8 cellular contexts compared by ENCODE assay signal in the genomic region with DNA sequence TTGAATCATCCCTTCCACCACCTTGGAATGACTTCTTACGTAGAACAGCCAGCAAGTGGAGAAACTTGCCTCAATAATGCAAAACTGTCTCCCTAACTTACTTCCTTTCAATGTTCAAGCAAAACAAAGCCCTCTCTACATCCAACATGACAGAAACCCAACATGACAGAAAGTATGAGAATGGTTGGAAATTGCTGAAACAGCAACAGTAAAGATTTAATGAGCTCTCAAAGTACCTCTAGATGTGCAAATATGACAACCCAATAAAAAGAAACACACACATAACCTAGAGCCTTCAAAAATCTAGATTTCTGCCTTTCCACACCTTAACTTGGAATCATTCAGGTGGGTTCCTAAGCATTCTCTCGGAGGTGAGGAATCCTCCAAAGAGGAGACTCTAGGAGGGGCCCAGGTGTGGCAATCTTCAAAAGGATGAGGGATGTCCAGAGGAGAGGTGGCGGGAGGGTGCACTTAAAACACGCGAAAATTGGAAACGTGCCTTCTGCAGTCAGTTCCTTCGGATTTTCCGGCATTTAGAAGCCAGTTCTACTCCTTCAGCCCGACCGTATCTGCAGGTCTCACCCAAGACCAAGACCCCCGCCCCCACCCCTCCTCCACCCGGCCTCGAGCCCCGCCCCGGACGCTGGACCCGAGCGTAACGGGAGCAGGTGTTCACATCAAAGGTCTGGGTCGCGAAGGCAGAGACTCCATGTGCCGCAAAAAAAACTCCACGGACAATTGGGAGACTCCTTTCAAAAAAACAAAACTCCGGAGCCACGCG. TPM values are rescaled to one million over a fixed set of nuclear protein-coding genes. Genes with fewer than 3 reads are reported as not detected.
A peak's percentile ranks its signal among the peaks of the same experiment; 100 is the strongest.
DNase-seq lines count a peak whose midpoint lies in the region; ATAC-seq and TF ChIP-seq lines count a peak whose summit lies in the region.

No MANE protein-coding gene starts in this region.

- TF ChIP-seq CTCF in C4-2B (conservative IDR thresholded peaks at IDR 0.05) (no peak), epithelial cell of proximal tubule (conservative IDR thresholded peaks at IDR 0.05; ENCODE audit: low read depth, low read length) (no peak), psoas muscle (IDR thresholded peaks at IDR 0.05) (no peak)

- no peaks in the 10 kb centered on the region for H3K27me3 ChIP-seq in psoas muscle (ENCODE audit: insufficient read depth in 3 of 3, low read length in 2 of 3)

- H3K4me3 ChIP-seq in epithelial cell of proximal tubule (ENCODE audit: low read depth, low read length) (peak overlapping the region; percentile 91), psoas muscle (peak overlapping the region; percentile 95)

- peaks cover 29% of the 10 kb centered on the region for H3K4me1 ChIP-seq in psoas muscle

- 5 to 8% (median 6%) methylated on average over 26 of the region's 26 CpGs for WGBS in psoas muscle, 3 donors

- H3K36me3 ChIP-seq in psoas muscle (ENCODE audit: insufficient read depth in 1 of 2, low read depth in 1 of 2), result no peaks in the 10 kb centered on the region

- H3K27ac ChIP-seq in C4-2B (peak overlapping the region; percentile 79), psoas muscle (peak overlapping the region; percentile 99)

- ATAC-seq in GM21529 (IDR thresholded peaks at IDR 0.05; ENCODE audit: unreplicated experiment) (peak; percentile 4), psoas muscle (peak in 2 of 4 donors; percentile 3), HG03439 (IDR thresholded peaks at IDR 0.05; ENCODE audit: unreplicated experiment) (no peak)

- no peaks in the 10 kb centered on the region for H3K9me3 ChIP-seq in psoas muscle

- intact Hi-C loops in psoas muscle (cut with DNase I), result loop anchor here in 1 of 2 donors (5.0 kb wide), 2 partner anchors 67 to 197 kb away; partner anchors contain the start of genes ALDH9A1 and UCK2
- intact Hi-C loops in posterior vena cava (cut with DNase I), result loop anchor here (5.0 to 10.0 kb wide), 2 partner anchors 65 to 137 kb away; partner anchors contain the start of genes ALDH9A1 (in 1 of the 2) and TMCO1 (in 1 of the 2)

- peak; percentile 51 for DNase-seq in NCI-H510A (lab: John Stamatoyannopoulos, UW)
- no peak for DNase-seq in epithelial cell of proximal tubule (ENCODE audit: low read depth)
- DNase-seq in psoas muscle, result no peak
- DNase-seq in posterior vena cava (ENCODE audit: low spot score), result no peak
- DNase-seq in activated CD8-positive, alpha-beta memory T cell treated with anti-CD3 and anti-CD28 coated beads for 24 hours, result no peak

RNA-seq across cellular contexts. Expression of gene MGST3, which starts 1.0 kb away (rescaled TPM):
- total RNA-seq in epithelial cell of proximal tubule, result 197 and 227 TPM in 2 replicates
- total RNA-seq in psoas muscle, result 100 to 1,000 TPM; 223 to 318 (median 258) TPM
- polyA plus RNA-seq in psoas muscle, result 100 to 1,000 TPM; 177 to 329 (median 233) TPM
- total RNA-seq in posterior vena cava, result 100 to 1,000 TPM; 193 to 230 TPM
